1 cellular context compared by ENCODE assay signal in the genomic region with DNA sequence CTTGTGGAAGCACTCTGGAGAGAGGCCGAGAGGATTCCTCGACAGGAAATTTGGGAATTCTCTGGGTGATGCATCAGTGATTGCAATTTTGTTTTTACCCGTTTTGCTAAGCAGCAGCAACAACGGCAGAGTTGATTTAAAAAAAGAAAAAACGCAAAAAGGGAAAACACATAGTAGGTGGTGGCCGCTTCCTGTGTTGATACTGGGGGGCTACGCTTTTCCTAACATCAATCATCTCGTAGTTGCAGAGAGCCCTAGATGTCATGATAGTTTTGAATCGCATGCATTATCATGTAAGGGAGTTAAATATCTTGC.
TF ChIP-seq lines count a peak whose summit lies in the region.

No MANE protein-coding gene starts in this region.

TF ChIP-seq in HepG2, 621 proteins besides CTCF, POLR2A, EP300 and RAD21 (continued from another document):
- TF ChIP-seq HOXA5 (CRISPR knock-in tag; IDR thresholded peaks at IDR 0.05) (no peak; the same call in 1 of the 2 replicates), NR2F1 (CRISPR knock-in tag; IDR thresholded peaks at IDR 0.05) (peak in 1 of 2 experiments; percentile 60; a peak in 2 of 4 replicates), KLF9 (CRISPR knock-in tag; IDR thresholded peaks at IDR 0.05; ENCODE audit: low read depth) (no peak)
- TF ChIP-seq, protein P1, sequence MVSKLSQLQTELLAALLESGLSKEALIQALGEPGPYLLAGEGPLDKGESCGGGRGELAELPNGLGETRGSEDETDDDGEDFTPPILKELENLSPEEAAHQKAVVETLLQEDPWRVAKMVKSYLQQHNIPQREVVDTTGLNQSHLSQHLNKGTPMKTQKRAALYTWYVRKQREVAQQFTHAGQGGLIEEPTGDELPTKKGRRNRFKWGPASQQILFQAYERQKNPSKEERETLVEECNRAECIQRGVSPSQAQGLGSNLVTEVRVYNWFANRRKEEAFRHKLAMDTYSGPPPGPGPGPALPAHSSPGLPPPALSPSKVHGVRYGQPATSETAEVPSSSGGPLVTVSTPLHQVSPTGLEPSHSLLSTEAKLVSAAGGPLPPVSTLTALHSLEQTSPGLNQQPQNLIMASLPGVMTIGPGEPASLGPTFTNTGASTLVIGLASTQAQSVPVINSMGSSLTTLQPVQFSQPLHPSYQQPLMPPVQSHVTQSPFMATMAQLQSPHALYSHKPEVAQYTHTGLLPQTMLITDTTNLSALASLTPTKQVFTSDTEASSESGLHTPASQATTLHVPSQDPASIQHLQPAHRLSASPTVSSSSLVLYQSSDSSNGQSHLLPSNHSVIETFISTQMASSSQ (IDR thresholded peaks at IDR 0.05; ENCODE audit: low read depth) = no peak
- TF ChIP-seq, protein P1 (CRISPR knock-in tag; IDR thresholded peaks at IDR 0.05; ENCODE audit: borderline replicate concordance) = no peak
- TF ChIP-seq, protein P2, sequence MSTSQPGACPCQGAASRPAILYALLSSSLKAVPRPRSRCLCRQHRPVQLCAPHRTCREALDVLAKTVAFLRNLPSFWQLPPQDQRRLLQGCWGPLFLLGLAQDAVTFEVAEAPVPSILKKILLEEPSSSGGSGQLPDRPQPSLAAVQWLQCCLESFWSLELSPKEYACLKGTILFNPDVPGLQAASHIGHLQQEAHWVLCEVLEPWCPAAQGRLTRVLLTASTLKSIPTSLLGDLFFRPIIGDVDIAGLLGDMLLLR (CRISPR knock-in tag; IDR thresholded peaks at IDR 0.05) = no peak
- TF ChIP-seq, protein P3, sequence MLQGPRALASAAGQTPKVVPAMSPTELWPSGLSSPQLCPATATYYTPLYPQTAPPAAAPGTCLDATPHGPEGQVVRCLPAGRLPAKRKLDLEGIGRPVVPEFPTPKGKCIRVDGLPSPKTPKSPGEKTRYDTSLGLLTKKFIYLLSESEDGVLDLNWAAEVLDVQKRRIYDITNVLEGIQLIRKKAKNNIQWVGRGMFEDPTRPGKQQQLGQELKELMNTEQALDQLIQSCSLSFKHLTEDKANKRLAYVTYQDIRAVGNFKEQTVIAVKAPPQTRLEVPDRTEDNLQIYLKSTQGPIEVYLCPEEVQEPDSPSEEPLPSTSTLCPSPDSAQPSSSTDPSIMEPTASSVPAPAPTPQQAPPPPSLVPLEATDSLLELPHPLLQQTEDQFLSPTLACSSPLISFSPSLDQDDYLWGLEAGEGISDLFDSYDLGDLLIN (CRISPR knock-in tag; IDR thresholded peaks at IDR 0.05; ENCODE audit: borderline replicate concordance) = 0 out of 2 replicates have a peak, but pooled peaks have one; percentile 9
- TF ChIP-seq, protein P4, sequence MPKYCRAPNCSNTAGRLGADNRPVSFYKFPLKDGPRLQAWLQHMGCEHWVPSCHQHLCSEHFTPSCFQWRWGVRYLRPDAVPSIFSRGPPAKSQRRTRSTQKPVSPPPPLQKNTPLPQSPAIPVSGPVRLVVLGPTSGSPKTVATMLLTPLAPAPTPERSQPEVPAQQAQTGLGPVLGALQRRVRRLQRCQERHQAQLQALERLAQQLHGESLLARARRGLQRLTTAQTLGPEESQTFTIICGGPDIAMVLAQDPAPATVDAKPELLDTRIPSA (CRISPR knock-in tag; IDR thresholded peaks at IDR 0.05; ENCODE audit: borderline replicate concordance) = peak; percentile 58; the same call in 1 of the 2 replicates
TF ChIP-seq in HepG2: peak in this region for 14.
